In genomic region chr1:161350666-161351065, GRCh38 we compare ENCODE assay signal across 20 cellular contexts. TPM values are rescaled to one million over a fixed set of nuclear protein-coding genes. Genes with fewer than 3 reads are reported as not detected.
DNase-seq lines count a peak whose midpoint lies in the region; ATAC-seq, FAIRE-seq and TF ChIP-seq lines count a peak whose summit lies in the region.
"Had no signal": no experiment of that assay in that cellular context is flagged by ENCODE, and none has a peak within 500 bp of the region (broad histone marks: within the 10 kb centered on the region; RNA-seq: fewer than 3 reads in every experiment).

No MANE protein-coding gene starts in this region.

- H3K27me3 Mint-ChIP-seq in glutamatergic neuron (ENCODE audit: unreplicated experiment), result no peaks in the 10 kb centered on the region
- H3K27me3 Mint-ChIP-seq: CD4-positive, alpha-beta memory T cell had no signal

- no peaks in the 10 kb centered on the region for H3K9me3 ChIP-seq in spleen

- no peaks in the 10 kb centered on the region for H3K27me3 ChIP-seq in spleen (replicated peaks in 1 of 7)

- DNase-seq in SKM-1 treated with dmso at 0.1 percent for 144 hours (lab: John Stamatoyannopoulos, UW; ENCODE audit: unreplicated experiment), result peak; percentile 22
- DNase-seq in SKM-1 (lab: John Stamatoyannopoulos, UW; ENCODE audit: unreplicated experiment), result no peak
- no peak for DNase-seq in GM12891 (ENCODE audit: insufficient read length, low spot score)
- peak; percentile 42 for DNase-seq in OCI-M1 (lab: John Stamatoyannopoulos, UW)
- no peak for DNase-seq in spleen
- DNase-seq in glutamatergic neuron, result no peak
- DNase-seq: CD4-positive, alpha-beta memory T cell; DND-41; GDM1; HFFc6; NCI-H1417; NCI-H1930; NCI-H2171 treated with DMSO at 0.1 percent for 48 hours had no signal

- peaks cover 0 to 46% (median 8%) of the 10 kb centered on the region in 6 donors for H3K36me3 ChIP-seq in spleen

- 63 to 92% (median 77%) methylated on average over 1 of the region's 1 CpG for WGBS in spleen, 5 donors

- intact Hi-C loops in spleen (cut with DNase I; ENCODE audit: low total_unique reads), result no loop called here

- peak; percentile 51 for FAIRE-seq in GM12891 (lab: Jason Lieb, UNC)
- FAIRE-seq: A204.1, H1, K562 had no signal

- H3K4me3 Mint-ChIP-seq in glutamatergic neuron (ENCODE audit: unreplicated experiment), result no peak overlapping the region
- H3K4me3 Mint-ChIP-seq: CD4-positive, alpha-beta memory T cell; HFFc6 had no signal

- H3K4me1 ChIP-seq in spleen, result peaks cover 0 to 25% (median 5%) of the 10 kb centered on the region in 6 donors

- ATAC-seq in GM18505 (IDR thresholded peaks at IDR 0.05; ENCODE audit: unreplicated experiment), result no peak
- no peak for ATAC-seq in GM21447 (IDR thresholded peaks at IDR 0.05; ENCODE audit: unreplicated experiment)
- ATAC-seq: K562 had no signal

- TF ChIP-seq CTCF in spleen (IDR thresholded peaks at IDR 0.05 in 8 of 11, conservative IDR thresholded peaks at IDR 0.05 in 3 of 11) (no peak), glutamatergic neuron (IDR thresholded peaks at IDR 0.05; ENCODE audit: partially characterized antibody, unreplicated experiment) (no peak)

- no peak overlapping the region for H3K4me3 ChIP-seq in spleen
- H3K4me3 ChIP-seq: K562 had no signal

- H3K4me1 Mint-ChIP-seq in glutamatergic neuron (ENCODE audit: low read depth, unreplicated experiment), result no peaks in the 10 kb centered on the region

- no peaks in the 10 kb centered on the region for H3K36me3 Mint-ChIP-seq in glutamatergic neuron (ENCODE audit: unreplicated experiment)

- no peak overlapping the region for H3K27ac Mint-ChIP-seq in glutamatergic neuron (ENCODE audit: unreplicated experiment)
- H3K27ac Mint-ChIP-seq: CD4-positive, alpha-beta memory T cell; HFFc6 had no signal

- H3K27ac ChIP-seq in spleen, result peak overlapping the region in 6 of 8 donors; percentile 48 to 84 (median 79)

- TF ChIP-seq POLR2A in GM12891 (IDR thresholded peaks at IDR 0.05; ENCODE audit: low read depth, low read length), result no peak
- TF ChIP-seq POLR2A in spleen (IDR thresholded peaks at IDR 0.05), result no peak
- no peak for TF ChIP-seq POLR2A in GM18505 (IDR thresholded peaks at IDR 0.05; ENCODE audit: borderline replicate concordance, extremely low read depth, insufficient read depth, insufficient read length)

- peaks cover 3% of the 10 kb centered on the region for H3K9me3 Mint-ChIP-seq in glutamatergic neuron (ENCODE audit: unreplicated experiment)
- H3K9me3 Mint-ChIP-seq: CD4-positive, alpha-beta memory T cell; HFFc6 had no signal

TF ChIP-seq in GM12891, 5 proteins besides CTCF, POLR2A, EP300 and RAD21:
- no peak for TF ChIP-seq SPI1 (IDR thresholded peaks at IDR 0.05; ENCODE audit: low read depth, low read length)
- no peak for TF ChIP-seq PAX5 (IDR thresholded peaks at IDR 0.05; ENCODE audit: insufficient read depth, low read length, severe bottlenecking)
- no peak for TF ChIP-seq POU2F2 (IDR thresholded peaks at IDR 0.05; ENCODE audit: low read depth, low read length)
- TF ChIP-seq POLR2AphosphoS5 (IDR thresholded peaks at IDR 0.05; ENCODE audit: low read depth, low read length), result no peak
- TF ChIP-seq TAF1 (IDR thresholded peaks at IDR 0.05; ENCODE audit: low read depth, low read length), result no peak

RNA-seq across cellular contexts. Expression of gene CFAP126, which starts 17.0 kb away (rescaled TPM):
- not detected for polyA plus RNA-seq in GM12891 (2012; ENCODE audit: low read depth, missing spikeins)
- not detected for total RNA-seq in spleen
- polyA plus RNA-seq in spleen, result not detected
- total RNA-seq in glutamatergic neuron (ENCODE audit: unreplicated experiment), result not detected
- total RNA-seq: CD4-positive, alpha-beta memory T cell; H1; HFFc6; K562; MCF 10A; NCI-H460 had no signal
- polyA plus RNA-seq: CD4-positive, alpha-beta memory T cell; H1; K562 had no signal

RNA-seq across cellular contexts. Expression of gene SDHC, which starts 36.5 kb away (rescaled TPM):
- 164 TPM for polyA plus RNA-seq in GM12891 (2012; ENCODE audit: low read depth, missing spikeins)
- total RNA-seq in spleen (100 to 1,000 TPM in 6 of 7 donors, 10 to 100 TPM in 1; 95.6 to 170 (median 147) TPM), glutamatergic neuron (ENCODE audit: unreplicated experiment) (170 TPM)
- 100 to 1,000 TPM in 1 of 3 donors, 10 to 100 TPM in 2; 57.0 to 131 (median 87.9) TPM for polyA plus RNA-seq in spleen

RNA-seq across cellular contexts. Expression of gene MPZ, which starts 40.9 kb away (rescaled TPM):
- polyA plus RNA-seq in GM12891 (2012; ENCODE audit: low read depth, missing spikeins), result 1.9 TPM
- 10 to 100 TPM in 1 of 7 donors, 1 to 10 TPM in 6; 3.9 to 11.9 (median 7.1) TPM for total RNA-seq in spleen
- polyA plus RNA-seq in spleen, result 1 to 10 TPM; 1.5 to 9.4 (median 2.1) TPM
- total RNA-seq in glutamatergic neuron (ENCODE audit: unreplicated experiment), result 16.4 TPM

Comparison
In these comparisons a context has a peak if more than half of its experiments do, and no peak if none do; other contexts are left out.
1. DNase-seq: peak in SKM-1 treated with dmso at 0.1 percent for 144 hours (single experiment) and OCI-M1 (single experiment); none in SKM-1 (single experiment), GM12891 (single experiment), spleen (single experiment) and glutamatergic neuron (single experiment).